In the genomic region with DNA sequence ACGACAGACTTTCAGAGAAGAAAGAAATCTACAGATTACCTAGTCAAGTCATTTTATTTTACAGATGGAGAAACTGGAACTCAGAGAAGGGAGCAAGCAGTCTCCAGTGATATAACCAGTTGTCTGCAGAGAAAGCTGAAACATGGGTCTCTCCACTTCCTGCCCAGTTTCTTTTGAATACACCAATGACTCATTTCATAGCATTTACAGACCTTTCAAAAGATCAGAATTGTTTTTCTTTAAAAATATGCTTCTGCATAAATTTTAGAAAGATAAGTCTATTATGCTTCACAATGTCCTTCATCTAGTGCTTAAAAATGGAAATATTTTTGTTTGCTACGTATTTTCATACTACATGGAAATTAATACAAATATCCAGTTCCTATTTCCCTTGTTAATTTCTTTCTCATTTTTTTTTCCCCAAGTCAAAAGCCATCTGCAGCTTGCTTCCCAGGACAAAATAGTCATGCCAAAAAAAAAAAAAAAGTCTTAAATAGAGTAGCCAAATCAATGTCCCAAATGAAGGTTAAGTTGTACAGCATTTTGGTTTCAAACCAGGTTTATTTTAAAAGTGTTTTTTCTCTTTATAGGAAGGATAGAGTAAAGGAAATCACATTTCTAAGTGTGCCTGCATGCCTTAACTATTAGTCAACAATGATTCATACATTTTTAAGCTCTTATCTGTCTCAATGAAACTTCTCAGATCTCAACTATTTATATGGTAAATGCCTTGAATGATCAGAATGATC, we compare ENCODE assay signal across 1 cellular context.
A peak's percentile ranks its signal among the peaks of the same experiment; 100 is the strongest.
TF ChIP-seq lines count a peak whose summit lies in the region.

No MANE protein-coding gene starts in this region.

TF ChIP-seq in SK-N-SH, 30 proteins besides CTCF, POLR2A, EP300 and RAD21 (continued from another document):
- no peak for TF ChIP-seq ELF1 (IDR thresholded peaks at IDR 0.05)
- TF ChIP-seq SIN3A (IDR thresholded peaks at IDR 0.05; ENCODE audit: borderline replicate concordance, low read depth, low read length): no peak
- TF ChIP-seq FOXM1 (IDR thresholded peaks at IDR 0.05; ENCODE audit: low read depth): peak; percentile 85; the same call in 1 of the 2 replicates
- peak; percentile 49; the same call in 1 of the 2 replicates for TF ChIP-seq TAF1 (IDR thresholded peaks at IDR 0.05; ENCODE audit: borderline replicate concordance, low read depth, low read length)
- peak; percentile 99 for TF ChIP-seq JUND (IDR thresholded peaks at IDR 0.05)
- TF ChIP-seq, protein P1, sequence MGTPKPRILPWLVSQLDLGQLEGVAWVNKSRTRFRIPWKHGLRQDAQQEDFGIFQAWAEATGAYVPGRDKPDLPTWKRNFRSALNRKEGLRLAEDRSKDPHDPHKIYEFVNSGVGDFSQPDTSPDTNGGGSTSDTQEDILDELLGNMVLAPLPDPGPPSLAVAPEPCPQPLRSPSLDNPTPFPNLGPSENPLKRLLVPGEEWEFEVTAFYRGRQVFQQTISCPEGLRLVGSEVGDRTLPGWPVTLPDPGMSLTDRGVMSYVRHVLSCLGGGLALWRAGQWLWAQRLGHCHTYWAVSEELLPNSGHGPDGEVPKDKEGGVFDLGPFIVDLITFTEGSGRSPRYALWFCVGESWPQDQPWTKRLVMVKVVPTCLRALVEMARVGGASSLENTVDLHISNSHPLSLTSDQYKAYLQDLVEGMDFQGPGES (IDR thresholded peaks at IDR 0.05; ENCODE audit: low read depth, low read length): no peak
- no peak for TF ChIP-seq RCOR1 (IDR thresholded peaks at IDR 0.05; ENCODE audit: low read length)
- TF ChIP-seq, protein P2, sequence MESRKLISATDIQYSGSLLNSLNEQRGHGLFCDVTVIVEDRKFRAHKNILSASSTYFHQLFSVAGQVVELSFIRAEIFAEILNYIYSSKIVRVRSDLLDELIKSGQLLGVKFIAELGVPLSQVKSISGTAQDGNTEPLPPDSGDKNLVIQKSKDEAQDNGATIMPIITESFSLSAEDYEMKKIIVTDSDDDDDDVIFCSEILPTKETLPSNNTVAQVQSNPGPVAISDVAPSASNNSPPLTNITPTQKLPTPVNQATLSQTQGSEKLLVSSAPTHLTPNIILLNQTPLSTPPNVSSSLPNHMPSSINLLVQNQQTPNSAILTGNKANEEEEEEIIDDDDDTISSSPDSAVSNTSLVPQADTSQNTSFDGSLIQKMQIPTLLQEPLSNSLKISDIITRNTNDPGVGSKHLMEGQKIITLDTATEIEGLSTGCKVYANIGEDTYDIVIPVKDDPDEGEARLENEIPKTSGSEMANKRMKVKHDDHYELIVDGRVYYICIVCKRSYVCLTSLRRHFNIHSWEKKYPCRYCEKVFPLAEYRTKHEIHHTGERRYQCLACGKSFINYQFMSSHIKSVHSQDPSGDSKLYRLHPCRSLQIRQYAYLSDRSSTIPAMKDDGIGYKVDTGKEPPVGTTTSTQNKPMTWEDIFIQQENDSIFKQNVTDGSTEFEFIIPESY (IDR thresholded peaks at IDR 0.05; ENCODE audit: borderline replicate concordance, low read depth): no peak
